Comparison of ENCODE assay signal across 8 cellular contexts in genomic region chr2:232697059-232697806, GRCh38. TPM values are rescaled to one million over a fixed set of nuclear protein-coding genes. Genes with fewer than 3 reads are reported as not detected.
DNase-seq lines count a peak whose midpoint lies in the region; ATAC-seq and TF ChIP-seq lines count a peak whose summit lies in the region.

A gene with protein sequence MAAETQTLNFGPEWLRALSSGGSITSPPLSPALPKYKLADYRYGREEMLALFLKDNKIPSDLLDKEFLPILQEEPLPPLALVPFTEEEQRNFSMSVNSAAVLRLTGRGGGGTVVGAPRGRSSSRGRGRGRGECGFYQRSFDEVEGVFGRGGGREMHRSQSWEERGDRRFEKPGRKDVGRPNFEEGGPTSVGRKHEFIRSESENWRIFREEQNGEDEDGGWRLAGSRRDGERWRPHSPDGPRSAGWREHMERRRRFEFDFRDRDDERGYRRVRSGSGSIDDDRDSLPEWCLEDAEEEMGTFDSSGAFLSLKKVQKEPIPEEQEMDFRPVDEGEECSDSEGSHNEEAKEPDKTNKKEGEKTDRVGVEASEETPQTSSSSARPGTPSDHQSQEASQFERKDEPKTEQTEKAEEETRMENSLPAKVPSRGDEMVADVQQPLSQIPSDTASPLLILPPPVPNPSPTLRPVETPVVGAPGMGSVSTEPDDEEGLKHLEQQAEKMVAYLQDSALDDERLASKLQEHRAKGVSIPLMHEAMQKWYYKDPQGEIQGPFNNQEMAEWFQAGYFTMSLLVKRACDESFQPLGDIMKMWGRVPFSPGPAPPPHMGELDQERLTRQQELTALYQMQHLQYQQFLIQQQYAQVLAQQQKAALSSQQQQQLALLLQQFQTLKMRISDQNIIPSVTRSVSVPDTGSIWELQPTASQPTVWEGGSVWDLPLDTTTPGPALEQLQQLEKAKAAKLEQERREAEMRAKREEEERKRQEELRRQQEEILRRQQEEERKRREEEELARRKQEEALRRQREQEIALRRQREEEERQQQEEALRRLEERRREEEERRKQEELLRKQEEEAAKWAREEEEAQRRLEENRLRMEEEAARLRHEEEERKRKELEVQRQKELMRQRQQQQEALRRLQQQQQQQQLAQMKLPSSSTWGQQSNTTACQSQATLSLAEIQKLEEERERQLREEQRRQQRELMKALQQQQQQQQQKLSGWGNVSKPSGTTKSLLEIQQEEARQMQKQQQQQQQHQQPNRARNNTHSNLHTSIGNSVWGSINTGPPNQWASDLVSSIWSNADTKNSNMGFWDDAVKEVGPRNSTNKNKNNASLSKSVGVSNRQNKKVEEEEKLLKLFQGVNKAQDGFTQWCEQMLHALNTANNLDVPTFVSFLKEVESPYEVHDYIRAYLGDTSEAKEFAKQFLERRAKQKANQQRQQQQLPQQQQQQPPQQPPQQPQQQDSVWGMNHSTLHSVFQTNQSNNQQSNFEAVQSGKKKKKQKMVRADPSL (N-terminal part only) (plus strand): TSS chr2:232697331. CDS start chr2:232735198, 37,867 bp downstream.

- no peaks in the 10 kb centered on the region; the same call in 1 of the 2 replicates for H3K36me3 ChIP-seq in BE2C
- no peaks in the 10 kb centered on the region for H3K36me3 ChIP-seq in kidney epithelial cell (ENCODE audit: control insufficient read depth, insufficient read depth, low read length)

- DNase-seq in BE2C (peak; percentile 98), GM19240 (ENCODE audit: insufficient read length, low spot score) (peak; percentile 81), NCI-H524 treated with DMSO at 0.1 percent for 48 hours (lab: John Stamatoyannopoulos, UW) (peak; percentile 87), chondrocyte (ENCODE audit: low spot score) (peak; percentile 97), kidney epithelial cell (ENCODE audit: low read depth) (peak; percentile 64)
- DNase-seq in activated CD4-positive, alpha-beta T cell treated with anti-CD3 and anti-CD28 coated beads for 36 hours, result peak; percentile 98
- DNase-seq in stimulated activated CD4-positive, alpha-beta T cell treated with anti-CD3 and anti-CD28 coated beads, Interleukin-15, amount 100 ng/mL, for 24 hours, result peak; percentile 97

- H3K36me3 Mint-ChIP-seq in activated CD4-positive, alpha-beta T cell treated with anti-CD3 and anti-CD28 coated beads for 36 hours (ENCODE audit: low read depth), result peaks cover 31% of the 10 kb centered on the region
- H3K36me3 Mint-ChIP-seq in chondrocyte (ENCODE audit: low read depth), result peaks cover 3% of the 10 kb centered on the region

- ATAC-seq in HG03457 (IDR thresholded peaks at IDR 0.05; ENCODE audit: unreplicated experiment), result peak; percentile 55
- ATAC-seq in activated CD4-positive, alpha-beta T cell treated with anti-CD3 and anti-CD28 coated beads for 36 hours, result peak; percentile 92

- H3K4me1 ChIP-seq in BE2C, result peaks cover 9% of the 10 kb centered on the region

- no peak for TF ChIP-seq CTCF in BE2C (IDR thresholded peaks at IDR 0.05; ENCODE audit: low read depth, low read length)
- TF ChIP-seq CTCF in chondrocyte (IDR thresholded peaks at IDR 0.05), result no peak
- no peak for TF ChIP-seq CTCF in kidney epithelial cell (IDR thresholded peaks at IDR 0.05; ENCODE audit: insufficient read depth, low read length, poor library complexity, severe bottlenecking)

- H3K9me3 ChIP-seq in BE2C, result no peaks in the 10 kb centered on the region

- CTCF ChIA-PET in activated CD4-positive, alpha-beta T cell treated with anti-CD3 and anti-CD28 coated beads for 36 hours (lab: Charles Lee), result interaction anchor here (1.0 kb wide), 1 partner anchor 107 kb away, joined by 4 read pairs; no protein-coding TSS in a partner anchor

- peaks cover 36% of the 10 kb centered on the region for H3K4me1 Mint-ChIP-seq in activated CD4-positive, alpha-beta T cell treated with anti-CD3 and anti-CD28 coated beads for 36 hours
- H3K4me1 Mint-ChIP-seq in chondrocyte (ENCODE audit: low read depth), result peaks cover 33% of the 10 kb centered on the region

- peak within 1 kb of the TSS; percentile 87 for H3K27ac Mint-ChIP-seq in activated CD4-positive, alpha-beta T cell treated with anti-CD3 and anti-CD28 coated beads for 36 hours
- peak within 1 kb of the TSS; percentile 93 for H3K27ac Mint-ChIP-seq in chondrocyte (ENCODE audit: unreplicated experiment)

- peak within 1 kb of the TSS; percentile 99 for H3K4me3 Mint-ChIP-seq in activated CD4-positive, alpha-beta T cell treated with anti-CD3 and anti-CD28 coated beads for 36 hours
- peak within 1 kb of the TSS; percentile 95 for H3K4me3 Mint-ChIP-seq in chondrocyte (ENCODE audit: unreplicated experiment)

- POLR2A ChIA-PET in activated CD4-positive, alpha-beta T cell treated with anti-CD3 and anti-CD28 coated beads for 36 hours (lab: Charles Lee), result interaction anchor here (0.6 kb wide), 1 partner anchor 15 kb away, joined by 4 read pairs; no protein-coding TSS in a partner anchor

- H3K27me3 ChIP-seq in BE2C (no peaks in the 10 kb centered on the region), kidney epithelial cell (ENCODE audit: control insufficient read depth, insufficient read depth, low read length) (no peaks in the 10 kb centered on the region)

- H3K27me3 Mint-ChIP-seq in activated CD4-positive, alpha-beta T cell treated with anti-CD3 and anti-CD28 coated beads for 36 hours, result no peaks in the 10 kb centered on the region
- H3K27me3 Mint-ChIP-seq in chondrocyte (ENCODE audit: low read depth), result no peaks in the 10 kb centered on the region

- peaks cover 2% of the 10 kb centered on the region for H3K9me3 Mint-ChIP-seq in activated CD4-positive, alpha-beta T cell treated with anti-CD3 and anti-CD28 coated beads for 36 hours (ENCODE audit: low read depth)
- H3K9me3 Mint-ChIP-seq in chondrocyte (ENCODE audit: low read depth), result no peaks in the 10 kb centered on the region

- H3K4me3 ChIP-seq in BE2C (ENCODE audit: low read depth, low read length) (peak within 1 kb of the TSS; percentile 94), kidney epithelial cell (ENCODE audit: low read depth, low read length) (peak within 1 kb of the TSS; percentile 100)

- intact Hi-C loops in activated CD4-positive, alpha-beta T cell treated with anti-CD3 and anti-CD28 coated beads for 36 hours (cut with DNase I, micrococcal nuclease), result loop anchor here (1.0 to 10.0 kb wide), 10 partner anchors 85 to 1085 kb away; partner anchors contain the start of genes EIF4E2 (in 2 of the 2), TIGD1 (in 2 of the 2), ATG16L1 (in 1 of the 2) and DGKD (in 1 of the 2)

RNA-seq across cellular contexts. Expression of the gene that starts here (rescaled TPM):
- polyA plus RNA-seq in BE2C (2012; ENCODE audit: insufficient read depth, insufficient read length, low read depth), result 59.5 TPM
- 10 to 100 TPM; 51.1 to 51.9 TPM for total RNA-seq in activated CD4-positive, alpha-beta T cell treated with anti-CD3 and anti-CD28 coated beads for 36 hours
- 45.4 to 60.4 TPM (median 45.6 TPM) in 3 replicates for total RNA-seq in chondrocyte
- 39.4 and 46.7 TPM in 2 replicates for total RNA-seq in kidney epithelial cell

Comparison
In these comparisons a context has a peak if more than half of its experiments do, and no peak if none do; other contexts are left out.
1. Peak in every context shown above with its lines: DNase-seq, ATAC-seq and H3K4me3 ChIP-seq.